10 cellular contexts compared by ENCODE assay signal in the genomic region with DNA sequence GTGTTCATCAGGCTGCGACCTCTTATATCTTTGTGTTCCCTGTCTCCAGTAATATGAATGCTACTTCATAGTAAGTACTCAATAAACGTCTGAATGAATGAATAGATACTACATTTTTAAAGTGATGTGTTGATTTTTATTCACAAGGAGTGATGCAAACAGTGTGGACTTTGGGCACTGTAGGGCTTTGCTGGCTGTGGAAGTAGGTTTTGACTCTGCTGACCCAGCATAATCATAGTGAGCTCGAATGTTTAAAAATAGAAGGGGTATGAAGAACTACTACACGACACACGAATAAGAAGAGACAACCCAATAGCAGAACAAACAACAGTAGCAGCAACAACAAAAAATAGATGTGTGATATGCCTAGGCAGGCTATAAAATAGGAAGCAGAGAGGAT.
"Had no signal": no experiment of that assay in that cellular context is flagged by ENCODE, and none has a peak within 500 bp of the region (broad histone marks: within the 10 kb centered on the region; RNA-seq: fewer than 3 reads in every experiment).

No MANE protein-coding gene starts in this region.

- ATAC-seq: HCT116, K562 had no signal

- DNase-seq: GM23248, GOT3, H7, HFFc6, IMR-90, KG1 had no signal

- H3K27ac ChIP-seq: GM23248, HL-60 had no signal

- H3K36me3 ChIP-seq: HAP-1 had no signal

- H3K4me3 ChIP-seq: GM23248, HAP-1, K562 had no signal

- H3K9ac ChIP-seq: GM23248 had no signal

- FAIRE-seq: K562 had no signal

- H3K9me3 ChIP-seq: HAP-1 had no signal

- H3K4me1 ChIP-seq: HAP-1 had no signal
